In genomic region chr1:219190605-219191004, GRCh38 we compare ENCODE assay signal across 1 cellular context.
TF ChIP-seq lines count a peak whose summit lies in the region.

No MANE protein-coding gene starts in this region.

TF ChIP-seq in WTC11, 78 proteins besides CTCF, POLR2A, EP300 and RAD21 (continued from another document):
- TF ChIP-seq ZNF425 (CRISPR knock-in tag; conservative IDR thresholded peaks at IDR 0.05) (no peak), JAZF1 (CRISPR knock-in tag; IDR thresholded peaks at IDR 0.05) (no peak), ZMAT4 (CRISPR knock-in tag; IDR thresholded peaks at IDR 0.05) (no peak), E2F5 (CRISPR knock-in tag; IDR thresholded peaks at IDR 0.05) (no peak), MYBL2 (CRISPR knock-in tag; IDR thresholded peaks at IDR 0.05) (no peak), RELA (CRISPR knock-in tag; IDR thresholded peaks at IDR 0.05; ENCODE audit: borderline replicate concordance) (no peak), MXD4 (CRISPR knock-in tag; IDR thresholded peaks at IDR 0.05; ENCODE audit: borderline replicate concordance) (no peak), RORB (CRISPR knock-in tag; IDR thresholded peaks at IDR 0.05) (no peak), CREM (CRISPR knock-in tag; IDR thresholded peaks at IDR 0.05) (no peak), PRRX2 (CRISPR knock-in tag; IDR thresholded peaks at IDR 0.05) (no peak), MAX (CRISPR knock-in tag; IDR thresholded peaks at IDR 0.05) (no peak), SP1 (CRISPR knock-in tag; conservative IDR thresholded peaks at IDR 0.05) (no peak), NFE2L1 (CRISPR knock-in tag; IDR thresholded peaks at IDR 0.05) (no peak)
- TF ChIP-seq, protein P1, sequence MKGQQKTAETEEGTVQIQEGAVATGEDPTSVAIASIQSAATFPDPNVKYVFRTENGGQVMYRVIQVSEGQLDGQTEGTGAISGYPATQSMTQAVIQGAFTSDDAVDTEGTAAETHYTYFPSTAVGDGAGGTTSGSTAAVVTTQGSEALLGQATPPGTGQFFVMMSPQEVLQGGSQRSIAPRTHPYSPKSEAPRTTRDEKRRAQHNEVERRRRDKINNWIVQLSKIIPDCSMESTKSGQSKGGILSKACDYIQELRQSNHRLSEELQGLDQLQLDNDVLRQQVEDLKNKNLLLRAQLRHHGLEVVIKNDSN (CRISPR knock-in tag; IDR thresholded peaks at IDR 0.05): no peak
- TF ChIP-seq, protein P2, sequence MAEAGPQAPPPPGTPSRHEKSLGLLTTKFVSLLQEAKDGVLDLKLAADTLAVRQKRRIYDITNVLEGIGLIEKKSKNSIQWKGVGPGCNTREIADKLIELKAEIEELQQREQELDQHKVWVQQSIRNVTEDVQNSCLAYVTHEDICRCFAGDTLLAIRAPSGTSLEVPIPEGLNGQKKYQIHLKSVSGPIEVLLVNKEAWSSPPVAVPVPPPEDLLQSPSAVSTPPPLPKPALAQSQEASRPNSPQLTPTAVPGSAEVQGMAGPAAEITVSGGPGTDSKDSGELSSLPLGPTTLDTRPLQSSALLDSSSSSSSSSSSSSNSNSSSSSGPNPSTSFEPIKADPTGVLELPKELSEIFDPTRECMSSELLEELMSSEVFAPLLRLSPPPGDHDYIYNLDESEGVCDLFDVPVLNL (CRISPR knock-in tag; IDR thresholded peaks at IDR 0.05; ENCODE audit: borderline replicate concordance, low read depth): no peak
- TF ChIP-seq, protein P3, sequence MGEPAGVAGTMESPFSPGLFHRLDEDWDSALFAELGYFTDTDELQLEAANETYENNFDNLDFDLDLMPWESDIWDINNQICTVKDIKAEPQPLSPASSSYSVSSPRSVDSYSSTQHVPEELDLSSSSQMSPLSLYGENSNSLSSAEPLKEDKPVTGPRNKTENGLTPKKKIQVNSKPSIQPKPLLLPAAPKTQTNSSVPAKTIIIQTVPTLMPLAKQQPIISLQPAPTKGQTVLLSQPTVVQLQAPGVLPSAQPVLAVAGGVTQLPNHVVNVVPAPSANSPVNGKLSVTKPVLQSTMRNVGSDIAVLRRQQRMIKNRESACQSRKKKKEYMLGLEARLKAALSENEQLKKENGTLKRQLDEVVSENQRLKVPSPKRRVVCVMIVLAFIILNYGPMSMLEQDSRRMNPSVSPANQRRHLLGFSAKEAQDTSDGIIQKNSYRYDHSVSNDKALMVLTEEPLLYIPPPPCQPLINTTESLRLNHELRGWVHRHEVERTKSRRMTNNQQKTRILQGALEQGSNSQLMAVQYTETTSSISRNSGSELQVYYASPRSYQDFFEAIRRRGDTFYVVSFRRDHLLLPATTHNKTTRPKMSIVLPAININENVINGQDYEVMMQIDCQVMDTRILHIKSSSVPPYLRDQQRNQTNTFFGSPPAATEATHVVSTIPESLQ (CRISPR knock-in tag; IDR thresholded peaks at IDR 0.05): no peak
- TF ChIP-seq, protein P4, sequence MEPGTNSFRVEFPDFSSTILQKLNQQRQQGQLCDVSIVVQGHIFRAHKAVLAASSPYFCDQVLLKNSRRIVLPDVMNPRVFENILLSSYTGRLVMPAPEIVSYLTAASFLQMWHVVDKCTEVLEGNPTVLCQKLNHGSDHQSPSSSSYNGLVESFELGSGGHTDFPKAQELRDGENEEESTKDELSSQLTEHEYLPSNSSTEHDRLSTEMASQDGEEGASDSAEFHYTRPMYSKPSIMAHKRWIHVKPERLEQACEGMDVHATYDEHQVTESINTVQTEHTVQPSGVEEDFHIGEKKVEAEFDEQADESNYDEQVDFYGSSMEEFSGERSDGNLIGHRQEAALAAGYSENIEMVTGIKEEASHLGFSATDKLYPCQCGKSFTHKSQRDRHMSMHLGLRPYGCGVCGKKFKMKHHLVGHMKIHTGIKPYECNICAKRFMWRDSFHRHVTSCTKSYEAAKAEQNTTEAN (CRISPR knock-in tag; IDR thresholded peaks at IDR 0.05): no peak
